ENCODE assay signal across 9 cellular contexts in the genomic region with DNA sequence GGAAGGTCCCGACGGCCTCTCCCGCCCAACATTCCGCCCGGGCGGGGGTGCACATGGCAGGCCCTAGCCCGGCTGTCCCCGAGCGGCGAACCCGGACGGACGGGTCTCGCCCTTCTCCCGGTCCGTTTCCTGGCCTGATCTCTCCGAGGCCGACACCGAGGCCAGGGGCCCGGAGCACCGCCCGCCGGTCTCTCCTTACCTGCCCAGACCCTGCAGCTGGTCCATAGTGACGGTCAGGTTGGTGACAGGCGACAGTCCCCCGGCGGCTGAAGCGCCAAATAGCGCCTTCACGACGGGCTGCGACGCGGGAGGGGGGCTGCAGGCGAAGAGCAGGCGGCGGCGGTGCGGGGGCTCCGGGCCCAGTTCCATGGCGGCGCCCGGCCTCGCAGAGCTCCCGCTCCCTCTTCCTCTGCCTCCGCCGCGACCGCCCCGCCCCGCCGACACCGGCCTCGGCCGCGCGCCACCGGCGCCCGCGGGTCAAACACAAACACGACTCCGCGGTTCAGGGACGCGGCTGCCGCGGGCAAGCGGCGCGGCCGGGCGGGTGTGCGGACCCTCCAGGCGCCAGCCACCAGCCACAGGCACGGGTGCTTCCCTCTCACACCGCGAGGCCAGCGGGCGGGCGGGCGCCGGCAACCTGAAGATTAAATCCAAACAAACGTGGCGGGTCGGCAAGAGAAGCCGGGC. TPM values are rescaled to one million over a fixed set of nuclear protein-coding genes. Genes with fewer than 3 reads are reported as not detected.
A peak's percentile ranks its signal among the peaks of the same experiment; 100 is the strongest.
DNase-seq lines count a peak whose midpoint lies in the region; ATAC-seq, FAIRE-seq and TF ChIP-seq lines count a peak whose summit lies in the region.
"Had no signal": no experiment of that assay in that cellular context is flagged by ENCODE, and none has a peak within 500 bp of the region (broad histone marks: within the 10 kb centered on the region; RNA-seq: fewer than 3 reads in every experiment).

No MANE protein-coding gene starts in this region.

- peak overlapping the region; percentile 85 for H3K27ac Mint-ChIP-seq in activated CD4-positive, alpha-beta T cell treated with anti-CD3 and anti-CD28 coated beads, Interleukin-2, amount 10 ng/mL, durations not matched to agents 7 days and 5 days

- peak overlapping the region; percentile 97 for H3K4me3 Mint-ChIP-seq in activated CD4-positive, alpha-beta T cell treated with anti-CD3 and anti-CD28 coated beads, Interleukin-2, amount 10 ng/mL, durations not matched to agents 7 days and 5 days

- H3K9me3 Mint-ChIP-seq in activated CD4-positive, alpha-beta T cell treated with anti-CD3 and anti-CD28 coated beads, Interleukin-2, amount 10 ng/mL, durations not matched to agents 7 days and 5 days: no peaks in the 10 kb centered on the region

- no peak for TF ChIP-seq CTCF in bronchial epithelial cell (IDR thresholded peaks at IDR 0.05; ENCODE audit: insufficient read depth, low read length, severe bottlenecking)
- TF ChIP-seq CTCF in liver (IDR thresholded peaks at IDR 0.05; ENCODE audit: low read depth, low read length, missing input control): no peak

- H3K4me1 ChIP-seq in liver (ENCODE audit: control insufficient read depth in 4 of 4, insufficient read depth in 4 of 4, low read length in 3 of 4): peaks cover 0 to 14% (median 8%) of the 10 kb centered on the region in 4 donors

- POLR2A ChIA-PET in activated CD4-positive, alpha-beta T cell treated with anti-CD3 and anti-CD28 coated beads, Interleukin-2, amount 10 ng/mL, durations not matched to agents 7 days and 5 days (lab: Charles Lee): interaction anchor here (1.0 kb wide), 1 partner anchor 56 kb away, joined by 3 read pairs; no protein-coding TSS in a partner anchor

- no peak for FAIRE-seq in bronchial epithelial cell (lab: Jason Lieb, UNC)

- H3K27me3 Mint-ChIP-seq in activated CD4-positive, alpha-beta T cell treated with anti-CD3 and anti-CD28 coated beads, Interleukin-2, amount 10 ng/mL, durations not matched to agents 7 days and 5 days: no peaks in the 10 kb centered on the region

- under 1% methylated on average over 87 of the region's 87 CpGs for WGBS in liver

- ATAC-seq in HG02798 (IDR thresholded peaks at IDR 0.05; ENCODE audit: poor library complexity, unreplicated experiment): peak; percentile 27

- H3K4me3 ChIP-seq in bronchial epithelial cell (ENCODE audit: low read depth, low read length) (peak overlapping the region; percentile 88), liver (ENCODE audit: low read depth in 1 of 3, low read length in 3 of 3) (peak overlapping the region; percentile 57 to 82 (median 74))

- CTCF ChIA-PET in activated CD4-positive, alpha-beta T cell treated with anti-CD3 and anti-CD28 coated beads, Interleukin-2, amount 10 ng/mL, durations not matched to agents 7 days and 5 days (lab: Charles Lee): interaction anchor here (0.5 to 1.5 kb wide), 5 partner anchors 8 to 249 kb away, joined by 3 to 6 read pairs (median 3); no protein-coding TSS in a partner anchor

- DNase-seq in activated CD4-positive, alpha-beta T cell treated with anti-CD3 and anti-CD28 coated beads, Interleukin-2, amount 10 ng/mL, durations not matched to agents 7 days and 5 days: no peak
- DNase-seq in activated CD4-positive, alpha-beta T cell treated with anti-CD3 and anti-CD28 coated beads for 1 hour: no peak
- peak; percentile 89 for DNase-seq in OCI-M1 (lab: John Stamatoyannopoulos, UW)
- no peak for DNase-seq in bronchial epithelial cell (ENCODE audit: low read depth)
- DNase-seq in stimulated activated CD8-positive, alpha-beta memory T cell treated with anti-CD3 and anti-CD28 coated beads, Interleukin-4, amount 100 ng/mL, for 24 hours (ENCODE audit: low read depth): peak; percentile 17
- no peak for DNase-seq in A172 (ENCODE audit: low spot score)

- no peak for TF ChIP-seq RAD21 in liver (IDR thresholded peaks at IDR 0.05)

- H3K27ac ChIP-seq in liver (ENCODE audit: low read depth in 1 of 2, low read length in 2 of 2): peak overlapping the region in 1 of 2 donors; percentile 29

- peak overlapping the region in 1 of 2 donors; percentile 62 for H3K9ac ChIP-seq in liver (ENCODE audit: low read depth in 1 of 2, low read length in 2 of 2)

- H3K9me3 ChIP-seq in liver (ENCODE audit: control insufficient read depth in 4 of 4, low read length in 3 of 4): no peaks in the 10 kb centered on the region

- H3K36me3 Mint-ChIP-seq in activated CD4-positive, alpha-beta T cell treated with anti-CD3 and anti-CD28 coated beads, Interleukin-2, amount 10 ng/mL, durations not matched to agents 7 days and 5 days (ENCODE audit: low read depth): peaks cover 35% of the 10 kb centered on the region

- H3K4me1 Mint-ChIP-seq in activated CD4-positive, alpha-beta T cell treated with anti-CD3 and anti-CD28 coated beads, Interleukin-2, amount 10 ng/mL, durations not matched to agents 7 days and 5 days: peaks cover 35% of the 10 kb centered on the region

- peaks cover 1% of the 10 kb centered on the region for H3K36me3 ChIP-seq in bronchial epithelial cell (ENCODE audit: control insufficient read depth, insufficient read depth, low read length)
- H3K36me3 ChIP-seq in liver (ENCODE audit: control insufficient read depth in 4 of 4, insufficient read depth in 3 of 4, low read depth in 1 of 4, low read length in 3 of 4): peaks cover 0 to under 1% (median 0%) of the 10 kb centered on the region in 4 donors

- no peaks in the 10 kb centered on the region for H3K27me3 ChIP-seq in bronchial epithelial cell (ENCODE audit: control insufficient read depth, insufficient read depth, low read length)
- H3K27me3 ChIP-seq in liver (ENCODE audit: control insufficient read depth in 4 of 4, insufficient read depth in 4 of 4, low read length in 3 of 4): no peaks in the 10 kb centered on the region

TF ChIP-seq in liver, 16 proteins besides CTCF, POLR2A, EP300 and RAD21:
- no peak for TF ChIP-seq RXRA (IDR thresholded peaks at IDR 0.05)
- no peak for TF ChIP-seq NR2F2 (IDR thresholded peaks at IDR 0.05)
- TF ChIP-seq, protein P1, sequence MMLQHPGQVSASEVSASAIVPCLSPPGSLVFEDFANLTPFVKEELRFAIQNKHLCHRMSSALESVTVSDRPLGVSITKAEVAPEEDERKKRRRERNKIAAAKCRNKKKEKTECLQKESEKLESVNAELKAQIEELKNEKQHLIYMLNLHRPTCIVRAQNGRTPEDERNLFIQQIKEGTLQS (IDR thresholded peaks at IDR 0.05): no peak
- TF ChIP-seq TAF1 (conservative IDR thresholded peaks at IDR 0.05): no peak
- no peak for TF ChIP-seq GABPA (IDR thresholded peaks at IDR 0.05 in 1 of 2, conservative IDR thresholded peaks at IDR 0.05 in 1 of 2)
- TF ChIP-seq, protein P2, sequence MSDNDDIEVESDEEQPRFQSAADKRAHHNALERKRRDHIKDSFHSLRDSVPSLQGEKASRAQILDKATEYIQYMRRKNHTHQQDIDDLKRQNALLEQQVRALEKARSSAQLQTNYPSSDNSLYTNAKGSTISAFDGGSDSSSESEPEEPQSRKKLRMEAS (IDR thresholded peaks at IDR 0.05): no peak
- TF ChIP-seq YY1 (IDR thresholded peaks at IDR 0.05): no peak
- TF ChIP-seq, protein P3, sequence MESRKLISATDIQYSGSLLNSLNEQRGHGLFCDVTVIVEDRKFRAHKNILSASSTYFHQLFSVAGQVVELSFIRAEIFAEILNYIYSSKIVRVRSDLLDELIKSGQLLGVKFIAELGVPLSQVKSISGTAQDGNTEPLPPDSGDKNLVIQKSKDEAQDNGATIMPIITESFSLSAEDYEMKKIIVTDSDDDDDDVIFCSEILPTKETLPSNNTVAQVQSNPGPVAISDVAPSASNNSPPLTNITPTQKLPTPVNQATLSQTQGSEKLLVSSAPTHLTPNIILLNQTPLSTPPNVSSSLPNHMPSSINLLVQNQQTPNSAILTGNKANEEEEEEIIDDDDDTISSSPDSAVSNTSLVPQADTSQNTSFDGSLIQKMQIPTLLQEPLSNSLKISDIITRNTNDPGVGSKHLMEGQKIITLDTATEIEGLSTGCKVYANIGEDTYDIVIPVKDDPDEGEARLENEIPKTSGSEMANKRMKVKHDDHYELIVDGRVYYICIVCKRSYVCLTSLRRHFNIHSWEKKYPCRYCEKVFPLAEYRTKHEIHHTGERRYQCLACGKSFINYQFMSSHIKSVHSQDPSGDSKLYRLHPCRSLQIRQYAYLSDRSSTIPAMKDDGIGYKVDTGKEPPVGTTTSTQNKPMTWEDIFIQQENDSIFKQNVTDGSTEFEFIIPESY (IDR thresholded peaks at IDR 0.05): no peak
- no peak for TF ChIP-seq JUND (IDR thresholded peaks at IDR 0.05)
- no peak for TF ChIP-seq HNF4G (IDR thresholded peaks at IDR 0.05)
- no peak for TF ChIP-seq EGR1 (IDR thresholded peaks at IDR 0.05; ENCODE audit: low read depth in 2 of 2)
- TF ChIP-seq SP1 (IDR thresholded peaks at IDR 0.05): no peak

RNA-seq across cellular contexts. Expression of a gene that starts 0.5 kb away (rescaled TPM):
- 10 to 100 TPM; 23.4 to 23.5 TPM for total RNA-seq in activated CD4-positive, alpha-beta T cell treated with anti-CD3 and anti-CD28 coated beads, Interleukin-2, amount 10 ng/mL, durations not matched to agents 7 days and 5 days
- total RNA-seq in bronchial epithelial cell (1.5 and 2.4 TPM in 2 replicates), liver (10 to 100 TPM in 1 of 2 donors, under 1 TPM in 1; 0.25 to 29.6 TPM)
- under 1 TPM; 0.18 to 0.95 TPM for polyA plus RNA-seq in liver
- 21.1 and 33.6 TPM in 2 replicates for total RNA-seq in A172 (2014; rRNA removed; shearing (Covaris generic))

RNA-seq across cellular contexts. Expression of a gene that starts 35.6 kb away (rescaled TPM):
- total RNA-seq in activated CD4-positive, alpha-beta T cell treated with anti-CD3 and anti-CD28 coated beads, Interleukin-2, amount 10 ng/mL, durations not matched to agents 7 days and 5 days: not detected
- 11.3 and 22.1 TPM in 2 replicates for total RNA-seq in bronchial epithelial cell
- total RNA-seq in liver: 1 to 10 TPM in 1 of 2 donors, under 1 TPM in 1; 0.25 to 3.2 TPM
- under 1 TPM in 1 of 2 donors, not detected in 1; 0.62 TPM for polyA plus RNA-seq in liver
- not detected in 2 replicates for total RNA-seq in A172 (2014; rRNA removed; shearing (Covaris generic))
- total RNA-seq: myocyte had no signal

RNA-seq across cellular contexts. Expression of a gene that starts 53.2 kb away (rescaled TPM):
- total RNA-seq in activated CD4-positive, alpha-beta T cell treated with anti-CD3 and anti-CD28 coated beads, Interleukin-2, amount 10 ng/mL, durations not matched to agents 7 days and 5 days: 10 to 100 TPM; 25.5 to 26.6 TPM
- total RNA-seq in bronchial epithelial cell: 3.7 and 5.8 TPM in 2 replicates
- 1 to 10 TPM; 2.1 to 3.3 TPM for total RNA-seq in liver
- polyA plus RNA-seq in liver: 1 to 10 TPM in 1 of 2 donors, under 1 TPM in 1; 0.49 to 1.0 TPM
- total RNA-seq in A172 (2014; rRNA removed; shearing (Covaris generic)): 2.3 and 3.9 TPM in 2 replicates

Comparison
In these comparisons a context has a peak if more than half of its experiments do, and no peak if none do; other contexts are left out.
1. DNase-seq: peak in OCI-M1 (single experiment) and stimulated activated CD8-positive, alpha-beta memory T cell treated with anti-CD3 and anti-CD28 coated beads, Interleukin-4, amount 100 ng/mL, for 24 hours (single experiment); none in activated CD4-positive, alpha-beta T cell treated with anti-CD3 and anti-CD28 coated beads, Interleukin-2, amount 10 ng/mL, durations not matched to agents 7 days and 5 days (single experiment), activated CD4-positive, alpha-beta T cell treated with anti-CD3 and anti-CD28 coated beads for 1 hour (single experiment), bronchial epithelial cell (single experiment) and A172 (single experiment).